ENCODE assay signal across 25 cellular contexts in the genomic region with DNA sequence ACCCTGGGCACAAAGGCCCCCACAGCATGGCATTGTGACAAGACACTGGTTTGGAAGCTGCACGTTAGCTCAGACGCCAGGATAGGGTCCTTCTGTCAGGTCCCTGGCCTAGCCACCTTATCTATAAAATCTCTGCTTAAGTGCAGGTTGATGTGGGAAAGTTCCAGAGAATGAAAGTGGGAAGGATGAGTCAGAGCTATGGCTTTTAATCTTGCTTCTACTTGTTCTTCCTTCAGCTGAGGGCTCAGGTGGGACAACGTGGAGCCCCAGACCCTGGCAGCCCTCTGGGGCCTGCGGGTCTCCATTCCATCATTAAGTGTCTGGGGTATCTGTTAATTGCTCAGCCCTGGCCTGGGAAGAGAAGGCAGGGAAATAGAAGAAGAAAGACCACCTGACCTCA.
DNase-seq lines count a peak whose midpoint lies in the region; FAIRE-seq and TF ChIP-seq lines count a peak whose summit lies in the region.
"Had no signal": no experiment of that assay in that cellular context is flagged by ENCODE, and none has a peak within 500 bp of the region (broad histone marks: within the 10 kb centered on the region; RNA-seq: fewer than 3 reads in every experiment).

No MANE protein-coding gene starts in this region.

- no peak overlapping the region for H3K4me2 ChIP-seq in H1 (ENCODE audit: insufficient read depth in 1 of 2, low read depth in 2 of 2, low read length in 2 of 2)
- no peak overlapping the region for H3K4me2 ChIP-seq in mesendoderm (ENCODE audit: low read length)

- H3K36me3 ChIP-seq in H1 (ENCODE audit: control insufficient read depth in 2 of 4, insufficient read depth in 4 of 4, low read length in 3 of 4): no peaks in the 10 kb centered on the region; a peak in 2 of 8 replicates
- H3K36me3 ChIP-seq in mesendoderm (ENCODE audit: control insufficient read depth, insufficient read depth, low read length): no peaks in the 10 kb centered on the region
- no peaks in the 10 kb centered on the region for H3K36me3 ChIP-seq in ascending aorta
- H3K36me3 ChIP-seq: BE2C had no signal

- 84% methylated on average over 4 of the region's 4 CpGs; no CpG with 5 or more reads in 1 of the 2 experiments for WGBS in H1 (ENCODE audit: extremely low coverage in 1 of 2, insufficient coverage in 1 of 2, insufficient read length in 1 of 2, insufficient replicate concordance in 2 of 2, low coverage in 1 of 2, low lambda C conversion rate in 2 of 2, missing lambda C conversion rate in 1 of 2), 2 experiments
- no CpG with 5 or more reads among the region's 4 CpGs for WGBS in mesendoderm (ENCODE audit: extremely low coverage, insufficient coverage, low lambda C conversion rate)

- H3K4ac ChIP-seq in H1 (replicated peaks; ENCODE audit: insufficient read length, low read depth, low read length): no peak overlapping the region
- H3K4ac ChIP-seq in mesendoderm (ENCODE audit: low read depth, low read length): no peak overlapping the region

- H2BK12ac ChIP-seq in H1 (ENCODE audit: low read depth, low read length): no peak overlapping the region

- H3K23me2 ChIP-seq in H1 (ENCODE audit: low read depth, low read length): 0 out of 2 replicates have a peak, but pooled peaks cover 2% of the 10 kb centered on the region

- H3K4me1 Mint-ChIP-seq in brain: peaks cover 59% of the 10 kb centered on the region
- H3K4me1 Mint-ChIP-seq: CD4-positive, CD25-positive, alpha-beta regulatory T cell; CD8-positive, alpha-beta memory T cell had no signal

- H3K27ac ChIP-seq in H1 (ENCODE audit: low read depth, low read length) (no peak overlapping the region), mesendoderm (ENCODE audit: low read depth, low read length) (no peak overlapping the region), ascending aorta (no peak overlapping the region)
- H3K27ac ChIP-seq: GM23248 had no signal

- H3K27me3 ChIP-seq in H1 (replicated peaks in 1 of 4; ENCODE audit: control insufficient read depth in 3 of 4, extremely low read depth in 1 of 4, insufficient read depth in 3 of 4, low read length in 3 of 4): no peaks in the 10 kb centered on the region
- H3K27me3 ChIP-seq in mesendoderm (ENCODE audit: insufficient read depth, low read length, poor library complexity): no peaks in the 10 kb centered on the region
- H3K27me3 ChIP-seq in ascending aorta: no peaks in the 10 kb centered on the region
- H3K27me3 ChIP-seq: BE2C had no signal

- TF ChIP-seq EP300 in H1 (IDR thresholded peaks at IDR 0.05; ENCODE audit: borderline replicate concordance in 1 of 2, low read depth in 2 of 2, low read length in 2 of 2): no peak

- H3K18ac ChIP-seq in H1 (ENCODE audit: extremely low read depth, low read length) (no peak overlapping the region), mesendoderm (ENCODE audit: low read length) (no peak overlapping the region)

- H3K4me1 ChIP-seq in H1 (replicated peaks in 1 of 4; ENCODE audit: control insufficient read depth in 3 of 4, insufficient read depth in 4 of 4, low read length in 3 of 4): peaks cover 0 to 10% (median 3%) of the 10 kb centered on the region in 4 experiments; a peak in 3 of 7 replicates
- no peaks in the 10 kb centered on the region for H3K4me1 ChIP-seq in mesendoderm (ENCODE audit: control insufficient read depth, low read depth, low read length)
- H3K4me1 ChIP-seq in ascending aorta: no peaks in the 10 kb centered on the region

- no peak for TF ChIP-seq POLR2A in H1 (IDR thresholded peaks at IDR 0.05; ENCODE audit: control extremely low read depth in 1 of 2, low read depth in 2 of 2, low read length in 2 of 2)

- H2BK15ac ChIP-seq in H1 (ENCODE audit: low read length) (no peak overlapping the region), mesendoderm (replicated peaks; ENCODE audit: low read depth) (no peak overlapping the region)

- H3K79me2 ChIP-seq in H1 (ENCODE audit: control insufficient read depth in 1 of 2, insufficient read depth in 2 of 2, low read length in 2 of 2) (no peaks in the 10 kb centered on the region), mesendoderm (ENCODE audit: control insufficient read depth, insufficient read depth, low read length) (no peaks in the 10 kb centered on the region)

- H4K5ac ChIP-seq in H1 (ENCODE audit: insufficient read length, low read depth, low read length) (no peak overlapping the region), mesendoderm (ENCODE audit: low read length) (no peak overlapping the region)

- H4K91ac ChIP-seq in H1 (replicated peaks; ENCODE audit: insufficient read length, low read length): no peak overlapping the region

- POLR2A ChIA-PET in H1 (lab: Charles Lee; ENCODE audit: partially characterized antibody): no interaction called here

- H3K79me1 ChIP-seq in H1 (ENCODE audit: low read depth, low read length): no peaks in the 10 kb centered on the region
- H3K79me1 ChIP-seq in mesendoderm (ENCODE audit: low read length): no peaks in the 10 kb centered on the region

- H3K23ac ChIP-seq in H1 (ENCODE audit: insufficient read length) (no peak overlapping the region), mesendoderm (ENCODE audit: low read length) (no peak overlapping the region)

- H3K9me3 Mint-ChIP-seq in brain: no peaks in the 10 kb centered on the region
- H3K9me3 Mint-ChIP-seq: HFFc6 had no signal

- H3K9me3 ChIP-seq in H1 (ENCODE audit: insufficient read depth in 2 of 2, low read depth in 1 of 2, low read length in 1 of 2) (no peaks in the 10 kb centered on the region), ascending aorta (no peaks in the 10 kb centered on the region)
- H3K9me3 ChIP-seq: BE2C had no signal

- H3K14ac ChIP-seq in H1 (ENCODE audit: insufficient read length): no peak overlapping the region

- H2BK120ac ChIP-seq in H1 (replicated peaks; ENCODE audit: low read depth, low read length) (no peak overlapping the region), mesendoderm (ENCODE audit: low read depth, low read length) (no peak overlapping the region)

- H3K27ac Mint-ChIP-seq in brain: peak overlapping the region in 3 of 5 experiments; percentile 20 to 66 (median 48)
- H3K27ac Mint-ChIP-seq: CD4-positive, CD25-positive, alpha-beta regulatory T cell; CD8-positive, alpha-beta memory T cell; HFFc6 had no signal

- intact Hi-C loops in ascending aorta (cut with DNase I): no loop called here

- H2BK20ac ChIP-seq in H1 (ENCODE audit: low read length): 0 out of 2 replicates have a peak overlapping the region, but pooled peaks have one; percentile 32

- no peak overlapping the region for H3K9ac ChIP-seq in H1 (replicated peaks in 1 of 4; ENCODE audit: extremely low read depth in 1 of 4, low read depth in 3 of 4, low read length in 3 of 4)
- no peak overlapping the region for H3K9ac ChIP-seq in mesendoderm (ENCODE audit: low read length)
- H3K9ac ChIP-seq: GM23248 had no signal

- H2BK5ac ChIP-seq in H1 (ENCODE audit: low read depth, low read length) (no peak overlapping the region), mesendoderm (ENCODE audit: low read length) (no peak overlapping the region)

- H4K8ac ChIP-seq in H1 (ENCODE audit: extremely low read depth, insufficient read depth, low read length): no peak overlapping the region
- no peak overlapping the region for H4K8ac ChIP-seq in mesendoderm (ENCODE audit: low read depth, low read length)

- H2AFZ ChIP-seq in H1 (ENCODE audit: low read length): no peak overlapping the region
- H2AFZ ChIP-seq: GM23248 had no signal

- DNase-seq in H1 (ENCODE audit: low read depth in 1 of 2, low spot score in 2 of 2): no peak
- peak; percentile 28 for DNase-seq in mesendoderm
- peak; percentile 2 for DNase-seq in renal cortical epithelial cell (ENCODE audit: low read depth)
- no peak for DNase-seq in activated CD4-positive, CD25-positive, alpha-beta regulatory T cell (lab: John Stamatoyannopoulos, UW)
- DNase-seq in NCI-H526 treated with DMSO at 0.1 percent for 48 hours (lab: John Stamatoyannopoulos, UW): no peak
- no peak for DNase-seq in ascending aorta (ENCODE audit: low spot score in 2 of 2)
- DNase-seq: ACHN; BE2C; C1 segment of cervical spinal cord; CD4-positive, CD25-positive, alpha-beta regulatory T cell; CD8-positive, alpha-beta memory T cell; COR-L47; DMS 273 treated with DMSO at 0.1 percent for 48 hours; DMS53; DND-41; EL; GM23248; HFFc6; IMR-90 had no signal

- peaks cover 6% of the 10 kb centered on the region for H3K27me3 Mint-ChIP-seq in brain
- H3K27me3 Mint-ChIP-seq: CD4-positive, CD25-positive, alpha-beta regulatory T cell had no signal

- no peak for TF ChIP-seq CTCF in brain (conservative IDR thresholded peaks at IDR 0.05)
- TF ChIP-seq CTCF in H1 (IDR thresholded peaks at IDR 0.05; ENCODE audit: control extremely low read depth in 1 of 3, insufficient read depth in 1 of 3, low read depth in 1 of 3, low read length in 3 of 3): no peak
- no peak for TF ChIP-seq CTCF in ascending aorta (IDR thresholded peaks at IDR 0.05)

- H3K4me3 ChIP-seq in H1 (ENCODE audit: extremely low read depth in 1 of 4, insufficient read depth in 2 of 4, low read depth in 3 of 4, low read length in 4 of 4): no peak overlapping the region
- no peak overlapping the region for H3K4me3 ChIP-seq in mesendoderm (ENCODE audit: low read length)
- no peak overlapping the region for H3K4me3 ChIP-seq in ascending aorta
- H3K4me3 ChIP-seq: GM12878, GM23248 had no signal

- no peaks in the 10 kb centered on the region for H4K20me1 ChIP-seq in H1 (replicated peaks in 1 of 2; ENCODE audit: control insufficient read depth in 1 of 2, insufficient read depth in 2 of 2, low read length in 2 of 2)

- no peak for FAIRE-seq in H1 (lab: Jason Lieb, UNC)
- FAIRE-seq: A204.1, GM12878, GM19239, H54, HTR-8/SVneo had no signal

- H2AK5ac ChIP-seq in H1 (ENCODE audit: low read depth, low read length): no peak overlapping the region
- H2AK5ac ChIP-seq in mesendoderm (ENCODE audit: low read length): no peak overlapping the region

- H3K56ac ChIP-seq in H1 (replicated peaks; ENCODE audit: insufficient read length, low read depth, low read length): no peak overlapping the region
- no peak overlapping the region for H3K56ac ChIP-seq in mesendoderm (ENCODE audit: low read length)

- no peak overlapping the region for H3K4me3 Mint-ChIP-seq in brain
- H3K4me3 Mint-ChIP-seq: CD4-positive, CD25-positive, alpha-beta regulatory T cell; CD8-positive, alpha-beta memory T cell; HFFc6 had no signal

- CTCF ChIA-PET in H1 (lab: Charles Lee; ENCODE audit: partially characterized antibody): interaction anchor here (1.1 to 7.4 kb wide), 11 partner anchors 10 to 104 kb away, joined by 3 to 46 read pairs (median 7); no protein-coding TSS in a partner anchor

- no peak for TF ChIP-seq RAD21 in H1 (IDR thresholded peaks at IDR 0.05 in 1 of 2, conservative IDR thresholded peaks at IDR 0.05 in 1 of 2; ENCODE audit: low read depth in 2 of 2, low read length in 2 of 2)

- H3K36me3 Mint-ChIP-seq in brain: peaks cover 4% of the 10 kb centered on the region
- H3K36me3 Mint-ChIP-seq: CD4-positive, CD25-positive, alpha-beta regulatory T cell; CD8-positive, alpha-beta memory T cell had no signal

TF ChIP-seq in H1, 55 proteins besides CTCF, POLR2A, EP300 and RAD21 (continues in another document):
- TF ChIP-seq CBX5 (IDR thresholded peaks at IDR 0.05; ENCODE audit: low read depth, low read length) (no peak), MAX (IDR thresholded peaks at IDR 0.05) (no peak), CREB1 (IDR thresholded peaks at IDR 0.05) (no peak)

Comparison
In these comparisons a context has a peak if more than half of its experiments do, and no peak if none do; other contexts are left out.
1. DNase-seq: peak in mesendoderm (single experiment) and renal cortical epithelial cell (single experiment); none in H1 (0 of 2), activated CD4-positive, CD25-positive, alpha-beta regulatory T cell (0 of 4), NCI-H526 treated with DMSO at 0.1 percent for 48 hours (single experiment) and ascending aorta (0 of 2).